ENCODE assay signal across 20 cellular contexts in genomic region chr17:2701161-2701995, GRCh38. TPM values are rescaled to one million over a fixed set of nuclear protein-coding genes. Genes with fewer than 3 reads are reported as not detected.
A peak's percentile ranks its signal among the peaks of the same experiment; 100 is the strongest.
DNase-seq lines count a peak whose midpoint lies in the region; ATAC-seq, FAIRE-seq and TF ChIP-seq lines count a peak whose summit lies in the region.
"Had no signal": no experiment of that assay in that cellular context is flagged by ENCODE, and none has a peak within 500 bp of the region (broad histone marks: within the 10 kb centered on the region; RNA-seq: fewer than 3 reads in every experiment).

No MANE protein-coding gene starts in this region.

- H3K27me3 ChIP-seq in right atrium auricular region (no peaks in the 10 kb centered on the region), K562 (ENCODE audit: control insufficient read depth in 2 of 2, insufficient read depth in 2 of 2, low read length in 2 of 2) (no peaks in the 10 kb centered on the region), HepG2 (ENCODE audit: control insufficient read depth in 1 of 2, insufficient read depth in 2 of 2, low read length in 2 of 2) (no peaks in the 10 kb centered on the region), upper lobe of left lung (no peaks in the 10 kb centered on the region)

- TF ChIP-seq POLR2A in K562 (conservative IDR thresholded peaks at IDR 0.05) (no peak), HepG2 (IDR thresholded peaks at IDR 0.05; ENCODE audit: insufficient read depth in 1 of 2, low read depth in 2 of 2, low read length in 2 of 2) (no peak), upper lobe of left lung (IDR thresholded peaks at IDR 0.05) (no peak)

- no peak overlapping the region for H3K27ac ChIP-seq in right atrium auricular region
- no peak overlapping the region for H3K27ac ChIP-seq in K562 (ENCODE audit: extremely low read depth, low read depth, low read length)
- H3K27ac ChIP-seq in HepG2 (ENCODE audit: extremely low read length, insufficient read depth, low read length), result no peak overlapping the region
- no peak overlapping the region for H3K27ac ChIP-seq in upper lobe of left lung
- H3K27ac ChIP-seq: psoas muscle had no signal

- H3K79me2 ChIP-seq in K562 (ENCODE audit: control insufficient read depth, insufficient read depth, low read length), result peaks cover 20% of the 10 kb centered on the region
- peaks cover 17% of the 10 kb centered on the region for H3K79me2 ChIP-seq in HepG2 (ENCODE audit: insufficient read depth, low read length)

- no peaks in the 10 kb centered on the region for H3K9me3 ChIP-seq in right atrium auricular region
- H3K9me3 ChIP-seq in K562 (replicated peaks; ENCODE audit: control insufficient read depth, insufficient read depth, low read depth, low read length), result no peaks in the 10 kb centered on the region
- H3K9me3 ChIP-seq in HepG2 (ENCODE audit: low read length), result no peaks in the 10 kb centered on the region
- no peaks in the 10 kb centered on the region for H3K9me3 ChIP-seq in upper lobe of left lung
- H3K9me3 ChIP-seq: psoas muscle had no signal

- POLR2A ChIA-PET in K562 (lab: Yijun Ruan, JAX) (interaction anchor here (0.6 kb wide), 1 partner anchor 201 kb away, joined by 3 read pairs; no protein-coding TSS in a partner anchor), HepG2 (lab: Yijun Ruan, JAX) (interaction anchor here (2.4 kb wide), 1 partner anchor 9 kb away, joined by 11 read pairs; no protein-coding TSS in a partner anchor)

- peaks cover 69% of the 10 kb centered on the region for H3K36me3 ChIP-seq in right atrium auricular region
- H3K36me3 ChIP-seq in K562 (ENCODE audit: control insufficient read depth, insufficient read depth, low read length), result peaks cover 90% of the 10 kb centered on the region; the same call in 1 of the 3 replicates
- H3K36me3 ChIP-seq in HepG2 (replicated peaks in 1 of 2; ENCODE audit: control insufficient read depth in 1 of 2, insufficient read depth in 2 of 2, low read length in 2 of 2), result peaks cover 40 to 73% of the 10 kb centered on the region in 2 experiments
- H3K36me3 ChIP-seq in upper lobe of left lung, result peaks cover 33 to 80% (median 70%) of the 10 kb centered on the region in 4 donors

- H3K9ac ChIP-seq in K562 (ENCODE audit: insufficient read depth in 1 of 2, low read depth in 2 of 2, low read length in 2 of 2) (no peak overlapping the region), HepG2 (ENCODE audit: insufficient read depth, low read depth, low read length) (no peak overlapping the region)

- FAIRE-seq in K562 (lab: Jason Lieb, UNC), result no peak
- FAIRE-seq in HepG2 (lab: Jason Lieb, UNC), result no peak

- DNase-seq in Right ventricle myocardium inferior (ENCODE audit: missing footprints) (peak; percentile 64), right atrium auricular region (ENCODE audit: low spot score) (no peak), K562 (ENCODE audit: extremely low read depth in 1 of 4, low spot score in 3 of 4) (no peak), HepG2 (ENCODE audit: low spot score) (no peak), upper lobe of left lung (peak; percentile 18 to 81), G401 (ENCODE audit: low spot score) (no peak)
- DNase-seq: DMS79; naive thymus-derived CD4-positive, alpha-beta T cell; NCI-H1417 treated with DMSO at 0.1 percent for 48 hours; SHP77; T-helper 17 cell had no signal

- no peak for ATAC-seq in Right ventricle myocardium inferior
- ATAC-seq in K562, result no peak
- ATAC-seq in HepG2, result no peak
- ATAC-seq in upper lobe of left lung (ENCODE audit: low FRiP score in 2 of 2), result no peak
- ATAC-seq in GM21717 (IDR thresholded peaks at IDR 0.05; ENCODE audit: unreplicated experiment), result no peak
- ATAC-seq in HG03095 (IDR thresholded peaks at IDR 0.05; ENCODE audit: unreplicated experiment), result no peak
- ATAC-seq: activated naive CD4-positive, alpha-beta T cell treated with anti-CD3 and anti-CD28 coated beads, Interleukin-2, amount 50 U/mL, for 72 hours; psoas muscle; T-helper 17 cell had no signal

- H4K20me1 ChIP-seq in K562 (replicated peaks; ENCODE audit: control insufficient read depth, insufficient read depth, low read length) (no peaks in the 10 kb centered on the region; the same call in 1 of the 2 replicates), HepG2 (ENCODE audit: insufficient read depth, low read length) (peaks cover 16% of the 10 kb centered on the region; the same call in 1 of the 2 replicates)

- in situ Hi-C loops in K562 (cut with MboI) (no loop called here), HepG2 (cut with HindIII; ENCODE audit: extremely low pct_ligation_motif_present, low pct_unique_long_range_greater_than_20kb) (no loop called here), G401 (cut with HindIII; ENCODE audit: low sequenced_read_pairs) (no loop called here)

- no peak overlapping the region for H2AFZ ChIP-seq in K562 (ENCODE audit: low read depth, low read length)
- no peak overlapping the region for H2AFZ ChIP-seq in HepG2 (ENCODE audit: low read length)
- H2AFZ ChIP-seq: GM23338 had no signal

- CTCF ChIA-PET in K562 (lab: Yijun Ruan, JAX; ENCODE audit: low intra/inter-chr PET ratio) (no interaction called here), HepG2 (lab: Yijun Ruan, JAX; ENCODE audit: low intra/inter-chr PET ratio, low total read pairs) (no interaction called here)

- TF ChIP-seq EP300 in K562 (IDR thresholded peaks at IDR 0.05; ENCODE audit: low read length) (no peak), HepG2 (IDR thresholded peaks at IDR 0.05; ENCODE audit: low read depth in 2 of 2, low read length in 2 of 2) (no peak), HepG2 (CRISPR knock-in tag; IDR thresholded peaks at IDR 0.05; ENCODE audit: borderline replicate concordance) (no peak), upper lobe of left lung (IDR thresholded peaks at IDR 0.05) (no peak)

- BruUV-seq in K562 (replicated peaks; lab: Mats Ljungman, UMichigan), result no TSS peak
- BruUV-seq in HepG2 (replicated peaks; lab: Mats Ljungman, UMichigan), result TSS peak; percentile 17

- H3K4me1 ChIP-seq in right atrium auricular region (peaks cover 0 to 22% of the 10 kb centered on the region in 2 donors), K562 (replicated peaks in 1 of 2; ENCODE audit: control insufficient read depth in 2 of 2, insufficient read depth in 2 of 2, low read length in 2 of 2) (peaks cover 0 to 5% of the 10 kb centered on the region in 2 experiments; a peak in 2 of 5 replicates), HepG2 (ENCODE audit: insufficient read depth, low read length) (peaks cover 14% of the 10 kb centered on the region; the same call in 1 of the 2 replicates), upper lobe of left lung (no peaks in the 10 kb centered on the region)

- intact Hi-C loops in Right ventricle myocardium inferior (cut with DNase I) (no loop called here), K562 (cut with micrococcal nuclease) (no loop called here), HepG2 (cut with micrococcal nuclease; ENCODE audit: unreplicated experiment) (no loop called here)

- TF ChIP-seq RAD21 in K562 (CRISPR knock-in tag; conservative IDR thresholded peaks at IDR 0.05 in 1 of 2, IDR thresholded peaks at IDR 0.05 in 1 of 2) (no peak), HepG2 (CRISPR knock-in tag; IDR thresholded peaks at IDR 0.05) (no peak)

- TF ChIP-seq CTCF in right atrium auricular region (IDR thresholded peaks at IDR 0.05) (no peak), K562 (IDR thresholded peaks at IDR 0.05 in 2 of 3, conservative IDR thresholded peaks at IDR 0.05 in 1 of 3; ENCODE audit: insufficient read depth in 2 of 3, low read depth in 1 of 3, low read length in 3 of 3) (no peak), HepG2 (CRISPR knock-in tag; IDR thresholded peaks at IDR 0.05) (no peak), upper lobe of left lung (IDR thresholded peaks at IDR 0.05) (no peak)

- H3K4me2 ChIP-seq in K562 (ENCODE audit: insufficient read depth, low read length), result no peak overlapping the region
- H3K4me2 ChIP-seq in HepG2 (ENCODE audit: low read depth, low read length), result no peak overlapping the region
- H3K4me2 ChIP-seq: GM23338 had no signal

- H3K9me1 ChIP-seq in K562 (ENCODE audit: control insufficient read depth, insufficient read depth, low read length), result no peaks in the 10 kb centered on the region

- WGBS in K562 (ENCODE audit: insufficient coverage, low coverage, missing lambda C conversion rate), result 96% methylated on average over 9 of the region's 41 CpGs
- 99% methylated on average over 20 of the region's 41 CpGs for WGBS in HepG2 (ENCODE audit: low lambda C conversion rate)
- WGBS in upper lobe of left lung, 2 donors, result 94 to 97% methylated on average over 10 to 28 of the region's 41 CpGs

- no peak overlapping the region for H3K4me3 ChIP-seq in right atrium auricular region
- H3K4me3 ChIP-seq in K562, result no peak overlapping the region
- H3K4me3 ChIP-seq in HepG2 (replicated peaks in 1 of 3; ENCODE audit: insufficient read depth in 1 of 3, low read depth in 2 of 3, low read length in 3 of 3), result no peak overlapping the region
- H3K4me3 ChIP-seq in upper lobe of left lung, result no peak overlapping the region
- H3K4me3 ChIP-seq: GM23338, psoas muscle had no signal

RNA-seq across cellular contexts. Expression of gene CLUH, which starts 10.2 kb away (rescaled TPM):
- total RNA-seq in Right ventricle myocardium inferior, result 180 TPM
- 100 to 1,000 TPM in 1 of 2 donors, 10 to 100 TPM in 1; 94.4 to 126 TPM for total RNA-seq in right atrium auricular region
- total RNA-seq in K562 (2011; cell fraction: chromatin; rRNA removed; ENCODE audit: low replicate concordance), result 95.4 and 344 TPM in 2 replicates
- 211 and 238 TPM in 2 replicates for total RNA-seq in K562 (2011; cell fraction: nucleolus; rRNA removed)
- 98.1 and 116 TPM in 2 replicates for total RNA-seq in K562 (2011; cell fraction: nucleoplasm; rRNA removed)
- total RNA-seq in K562 (2014; rRNA removed), result 63.0 and 94.0 TPM in 2 replicates
- total RNA-seq in K562 (2014; rRNA removed; fragmentation: Illumina TruSeq; extraction: Trizol), result 13.7 and 21.2 TPM in 2 replicates
- total RNA-seq in K562 (2015; rRNA removed; fragmentation: Illumina TruSeq; extraction: Trizol), result 33.2 and 34.8 TPM in 2 replicates
- total RNA-seq in K562 (2021), result 126 and 140 TPM in 2 replicates
- polyA plus RNA-seq in K562 (2011; rRNA removed), result 15.3 and 40.1 TPM in 2 replicates
- 15.5 and 39.0 TPM in 2 replicates for polyA plus RNA-seq in K562 (2011; cell fraction: cytosol; rRNA removed)
- 204 and 334 TPM in 2 replicates for polyA plus RNA-seq in K562 (2011; cell fraction: nucleus; rRNA removed)
- polyA plus RNA-seq in K562 (2012), result 52.7 and 74.7 TPM in 2 replicates
- 71.2 and 88.2 TPM in 2 replicates for polyA plus RNA-seq in K562 (2014; fragmentation: Illumina TruSeq; extraction: Trizol)
- under 1 TPM; 0.21 to 0.25 TPM for polyA plus RNA-seq in K562 (2014; fragmentation: Nextera tagmentation; extraction: Ambion mirVana)
- polyA plus RNA-seq in K562 (2014; rRNA removed), result 72.8 and 73.4 TPM in 2 replicates
- polyA minus RNA-seq in K562 (2011; rRNA and poly(A)+ RNA removed), result 12.6 and 14.7 TPM in 2 replicates
- polyA minus RNA-seq in K562 (2011; cell fraction: cytosol; rRNA and poly(A)+ RNA removed), result 49.7 and 59.2 TPM in 2 replicates
- 57.4 and 59.4 TPM in 2 replicates for polyA minus RNA-seq in K562 (2011; cell fraction: nucleus; rRNA and poly(A)+ RNA removed)
- total RNA-seq in HepG2 (2016; rRNA removed; fragmentation: Illumina TruSeq; extraction: Trizol), result 49.8 and 60.5 TPM in 2 replicates
- 11.3 and 11.7 TPM in 2 replicates for total RNA-seq in HepG2 (2016; cell fraction: cytosol; rRNA removed; fragmentation: Illumina TruSeq; extraction: Trizol; ENCODE audit: low read depth)
- 45.0 and 62.9 TPM in 2 replicates for total RNA-seq in HepG2 (2016; cell fraction: insoluble cytoplasmic fraction; rRNA removed; fragmentation: Illumina TruSeq; extraction: Trizol)
- 16.8 and 17.9 TPM in 2 replicates for total RNA-seq in HepG2 (2016; cell fraction: membrane; rRNA removed; fragmentation: Illumina TruSeq; extraction: Trizol)
- total RNA-seq in HepG2 (2016; cell fraction: nucleus; rRNA removed; fragmentation: Illumina TruSeq; extraction: Trizol), result 62.8 and 64.0 TPM in 2 replicates
- polyA plus RNA-seq in HepG2 (2011; rRNA removed), result 30.9 and 45.5 TPM in 2 replicates
- polyA plus RNA-seq in HepG2 (2011; cell fraction: cytosol; rRNA removed), result 12.6 and 25.6 TPM in 2 replicates
- polyA plus RNA-seq in HepG2 (2011; cell fraction: nucleus; rRNA removed), result 461 and 635 TPM in 2 replicates
- 51.7 and 79.2 TPM in 2 replicates for polyA plus RNA-seq in HepG2 (2012)
- polyA plus RNA-seq in HepG2 (2016; cell fraction: cytosol; fragmentation: Illumina TruSeq; extraction: Trizol; ENCODE audit: low read depth), result 3.2 and 3.5 TPM in 2 replicates
- polyA plus RNA-seq in HepG2 (2016; cell fraction: insoluble cytoplasmic fraction; fragmentation: Illumina TruSeq; extraction: Trizol; ENCODE audit: low read depth), result 34.8 and 48.7 TPM in 2 replicates
- 7.2 and 8.4 TPM in 2 replicates for polyA plus RNA-seq in HepG2 (2016; cell fraction: membrane; fragmentation: Illumina TruSeq; extraction: Trizol; ENCODE audit: low read depth)
- 175 and 188 TPM in 2 replicates for polyA plus RNA-seq in HepG2 (2016; cell fraction: nucleus; fragmentation: Illumina TruSeq; extraction: Trizol; ENCODE audit: insufficient read depth, low read depth)
- 37.7 and 94.5 TPM in 2 replicates for polyA minus RNA-seq in HepG2 (2011; rRNA and poly(A)+ RNA removed; ENCODE audit: low replicate concordance)
- polyA minus RNA-seq in HepG2 (2011; cell fraction: cytosol; rRNA and poly(A)+ RNA removed), result 30.1 and 31.9 TPM in 2 replicates
- polyA minus RNA-seq in HepG2 (2011; cell fraction: nucleus; rRNA and poly(A)+ RNA removed), result 48.6 and 55.4 TPM in 2 replicates
- total RNA-seq in upper lobe of left lung, result 100 to 1,000 TPM in 2 of 6 donors, 10 to 100 TPM in 4; 47.9 to 137 (median 87.2) TPM
- 54.1 and 58.1 TPM in 2 replicates for total RNA-seq in G401 (2014; rRNA removed; shearing (Covaris generic))

RNA-seq across cellular contexts. Expression of gene CCDC92B, which starts 48.1 kb away (rescaled TPM):
- total RNA-seq in Right ventricle myocardium inferior, result 0.16 TPM
- not detected for total RNA-seq in right atrium auricular region
- total RNA-seq in K562 (2011; cell fraction: chromatin; rRNA removed; ENCODE audit: low replicate concordance), result not detected in 2 replicates
- total RNA-seq in K562 (2011; cell fraction: nucleolus; rRNA removed), result 0.13 TPM in 1 of 2 replicates, not detected in the other
- total RNA-seq in K562 (2011; cell fraction: nucleoplasm; rRNA removed), result not detected in 2 replicates
- not detected in 2 replicates for total RNA-seq in K562 (2014; rRNA removed)
- not detected in 2 replicates for total RNA-seq in K562 (2014; rRNA removed; fragmentation: Illumina TruSeq; extraction: Trizol)
- not detected in 2 replicates for total RNA-seq in K562 (2015; rRNA removed; fragmentation: Illumina TruSeq; extraction: Trizol)
- total RNA-seq in K562 (2021), result not detected in 2 replicates
- not detected in 2 replicates for polyA plus RNA-seq in K562 (2011; rRNA removed)
- not detected in 2 replicates for polyA plus RNA-seq in K562 (2011; cell fraction: cytosol; rRNA removed)
- not detected in 2 replicates for polyA plus RNA-seq in K562 (2011; cell fraction: nucleus; rRNA removed)
- not detected in 2 replicates for polyA plus RNA-seq in K562 (2012)
- polyA plus RNA-seq in K562 (2014; fragmentation: Illumina TruSeq; extraction: Trizol), result not detected in 2 replicates
- polyA plus RNA-seq in K562 (2014; fragmentation: Nextera tagmentation; extraction: Ambion mirVana), result not detected
- polyA plus RNA-seq in K562 (2014; rRNA removed), result not detected in 2 replicates
- not detected in 2 replicates for polyA minus RNA-seq in K562 (2011; rRNA and poly(A)+ RNA removed)
- polyA minus RNA-seq in K562 (2011; cell fraction: cytosol; rRNA and poly(A)+ RNA removed), result not detected in 2 replicates
- not detected in 2 replicates for polyA minus RNA-seq in K562 (2011; cell fraction: nucleus; rRNA and poly(A)+ RNA removed)
- not detected in 2 replicates for total RNA-seq in HepG2 (2016; rRNA removed; fragmentation: Illumina TruSeq; extraction: Trizol)
- not detected in 2 replicates for total RNA-seq in HepG2 (2016; cell fraction: cytosol; rRNA removed; fragmentation: Illumina TruSeq; extraction: Trizol; ENCODE audit: low read depth)
- not detected in 2 replicates for total RNA-seq in HepG2 (2016; cell fraction: insoluble cytoplasmic fraction; rRNA removed; fragmentation: Illumina TruSeq; extraction: Trizol)
- total RNA-seq in HepG2 (2016; cell fraction: membrane; rRNA removed; fragmentation: Illumina TruSeq; extraction: Trizol), result not detected in 2 replicates
- not detected in 2 replicates for total RNA-seq in HepG2 (2016; cell fraction: nucleus; rRNA removed; fragmentation: Illumina TruSeq; extraction: Trizol)
- not detected in 2 replicates for polyA plus RNA-seq in HepG2 (2011; rRNA removed)
- not detected in 2 replicates for polyA plus RNA-seq in HepG2 (2011; cell fraction: cytosol; rRNA removed)
- polyA plus RNA-seq in HepG2 (2011; cell fraction: nucleus; rRNA removed), result not detected in 2 replicates
- 0.04 TPM in 1 of 2 replicates, not detected in the other for polyA plus RNA-seq in HepG2 (2012)
- not detected in 2 replicates for polyA plus RNA-seq in HepG2 (2016; cell fraction: cytosol; fragmentation: Illumina TruSeq; extraction: Trizol; ENCODE audit: low read depth)
- not detected in 2 replicates for polyA plus RNA-seq in HepG2 (2016; cell fraction: insoluble cytoplasmic fraction; fragmentation: Illumina TruSeq; extraction: Trizol; ENCODE audit: low read depth)
- polyA plus RNA-seq in HepG2 (2016; cell fraction: membrane; fragmentation: Illumina TruSeq; extraction: Trizol; ENCODE audit: low read depth), result not detected in 2 replicates
- polyA plus RNA-seq in HepG2 (2016; cell fraction: nucleus; fragmentation: Illumina TruSeq; extraction: Trizol; ENCODE audit: insufficient read depth, low read depth), result not detected in 2 replicates
- 2.1 TPM in 1 of 2 replicates, not detected in the other for polyA minus RNA-seq in HepG2 (2011; rRNA and poly(A)+ RNA removed; ENCODE audit: low replicate concordance)
- not detected in 2 replicates for polyA minus RNA-seq in HepG2 (2011; cell fraction: cytosol; rRNA and poly(A)+ RNA removed)
- polyA minus RNA-seq in HepG2 (2011; cell fraction: nucleus; rRNA and poly(A)+ RNA removed), result not detected in 2 replicates
- under 1 TPM in 2 of 6 donors, not detected in 4; 0.34 TPM for total RNA-seq in upper lobe of left lung
- 0.06 and 0.31 TPM in 2 replicates for total RNA-seq in G401 (2014; rRNA removed; shearing (Covaris generic))
- total RNA-seq: LHCN-M2, liver, subcutaneous adipose tissue had no signal
- polyA plus RNA-seq: AG04450; liver; naive thymus-derived CD4-positive, alpha-beta T cell had no signal

Comparison
In these comparisons a context has a peak if more than half of its experiments do, and no peak if none do; other contexts are left out.
1. DNase-seq: peak in Right ventricle myocardium inferior (single experiment) and upper lobe of left lung (2 of 2); none in right atrium auricular region (single experiment), K562 (0 of 4), HepG2 (single experiment) and G401 (single experiment).